ENCODE assay signal across 8 cellular contexts in genomic region chr3:69847303-69847702, GRCh38.
"Had no signal": no experiment of that assay in that cellular context is flagged by ENCODE, and none has a peak within 500 bp of the region (broad histone marks: within the 10 kb centered on the region; RNA-seq: fewer than 3 reads in every experiment).

No MANE protein-coding gene starts in this region.

- H3K4me2 ChIP-seq: GM23338 had no signal

- FAIRE-seq: H1, H54, HepG2 had no signal

- DNase-seq: H9, HCEC 1CT had no signal

- H3K27ac Mint-ChIP-seq: GM23338, H9, IgD-negative memory B cell had no signal

- H3K36me3 Mint-ChIP-seq: IgD-negative memory B cell had no signal

- H2AFZ ChIP-seq: GM23338 had no signal

- H3K9me3 Mint-ChIP-seq: GM23338, H9 had no signal

- H3K4me3 ChIP-seq: GM23338 had no signal

- ATAC-seq: GM23338, HepG2 had no signal

- H3K27ac ChIP-seq: HL-60 had no signal

- H3K27me3 Mint-ChIP-seq: IgD-negative memory B cell had no signal

- H3K4me3 Mint-ChIP-seq: GM23338, H9, IgD-negative memory B cell had no signal

- H3K4me1 Mint-ChIP-seq: GM23338, H9, IgD-negative memory B cell had no signal
